Comparison of ENCODE assay signal across 20 cellular contexts in genomic region chr9:26682796-26683496, GRCh38.
DNase-seq lines count a peak whose midpoint lies in the region; ATAC-seq, FAIRE-seq and TF ChIP-seq lines count a peak whose summit lies in the region.
"Had no signal": no experiment of that assay in that cellular context is flagged by ENCODE, and none has a peak within 500 bp of the region (broad histone marks: within the 10 kb centered on the region; RNA-seq: fewer than 3 reads in every experiment).

No MANE protein-coding gene starts in this region.

- no peaks in the 10 kb centered on the region for H3K79me1 ChIP-seq in H1 (ENCODE audit: low read depth, low read length)

- no peak for TF ChIP-seq POLR2A in H1 (IDR thresholded peaks at IDR 0.05; ENCODE audit: control extremely low read depth in 1 of 2, low read depth in 2 of 2, low read length in 2 of 2)

- H2AFZ ChIP-seq in H1 (ENCODE audit: low read length) (peak overlapping the region; percentile 6; the same call in 1 of the 2 replicates), neural progenitor cell (replicated peaks) (no peak overlapping the region)

- TF ChIP-seq EP300 in H1 (IDR thresholded peaks at IDR 0.05; ENCODE audit: borderline replicate concordance in 1 of 2, low read depth in 2 of 2, low read length in 2 of 2), result no peak

- peaks cover 2% of the 10 kb centered on the region for H3K27me3 Mint-ChIP-seq in neural progenitor cell (ENCODE audit: insufficient read depth, low read depth)

- H3K23ac ChIP-seq in H1 (ENCODE audit: insufficient read length), result no peak overlapping the region

- H2BK5ac ChIP-seq in H1 (ENCODE audit: low read depth, low read length), result no peak overlapping the region

- H3K4me1 Mint-ChIP-seq in neural progenitor cell, result peaks cover 52% of the 10 kb centered on the region
- H3K4me1 Mint-ChIP-seq: IgD-negative memory B cell had no signal

- no peak for FAIRE-seq in H1 (lab: Jason Lieb, UNC)
- FAIRE-seq: D721Med, GM12892, GM18507, HepG2, HTR-8/SVneo had no signal

- H3K4me3 ChIP-seq in H1 (ENCODE audit: extremely low read depth in 1 of 4, insufficient read depth in 2 of 4, low read depth in 3 of 4, low read length in 4 of 4) (no peak overlapping the region), neural progenitor cell (no peak overlapping the region)

- no peak overlapping the region for H2BK120ac ChIP-seq in H1 (replicated peaks; ENCODE audit: low read depth, low read length)

- H3K18ac ChIP-seq in H1 (ENCODE audit: extremely low read depth, low read length), result no peak overlapping the region

- H3K23me2 ChIP-seq in H1 (ENCODE audit: low read depth, low read length), result no peaks in the 10 kb centered on the region

- H3K4ac ChIP-seq in H1 (replicated peaks; ENCODE audit: insufficient read length, low read depth, low read length), result no peak overlapping the region

- WGBS in H1 (ENCODE audit: extremely low coverage in 1 of 2, insufficient coverage in 1 of 2, insufficient read length in 1 of 2, insufficient replicate concordance in 2 of 2, low coverage in 1 of 2, low lambda C conversion rate in 2 of 2, missing lambda C conversion rate in 1 of 2), 2 experiments, result 91% methylated on average over 4 of the region's 4 CpGs; no CpG with 5 or more reads in 1 of the 2 experiments

- no peak overlapping the region for H4K5ac ChIP-seq in H1 (ENCODE audit: insufficient read length, low read depth, low read length)

- H2BK12ac ChIP-seq in H1 (ENCODE audit: low read depth, low read length), result peak overlapping the region; percentile 27; the same call in 1 of the 2 replicates

- DNase-seq in ELF-1 (ENCODE audit: low read depth, low spot score), result peak; percentile 18
- no peak for DNase-seq in H1 (ENCODE audit: low read depth in 1 of 2, low spot score in 2 of 2)
- DNase-seq in neural progenitor cell (ENCODE audit: low spot score), result no peak
- DNase-seq in AG08396 (ENCODE audit: low spot score), result no peak
- DNase-seq: Caco-2; CD4-positive, alpha-beta T cell; GDM1; GOT3; H9; KBM-7 had no signal

- no peak overlapping the region for H4K8ac ChIP-seq in H1 (ENCODE audit: extremely low read depth, insufficient read depth, low read length)

- no peak for ATAC-seq in GM21390 (IDR thresholded peaks at IDR 0.05; ENCODE audit: unreplicated experiment)
- ATAC-seq in HG02759 (IDR thresholded peaks at IDR 0.05; ENCODE audit: unreplicated experiment), result no peak
- ATAC-seq: HepG2 had no signal

- POLR2A ChIA-PET in H1 (lab: Charles Lee; ENCODE audit: partially characterized antibody), result no interaction called here

- no peak overlapping the region for H4K91ac ChIP-seq in H1 (replicated peaks; ENCODE audit: insufficient read length, low read length)

- peaks cover under 1% of the 10 kb centered on the region for H3F3A ChIP-seq in neural progenitor cell (ENCODE audit: low read depth)

- H3K4me1 ChIP-seq in H1 (replicated peaks in 1 of 4; ENCODE audit: control insufficient read depth in 3 of 4, insufficient read depth in 4 of 4, low read length in 3 of 4) (peaks cover 0 to 3% (median 0%) of the 10 kb centered on the region in 4 experiments; a peak in 3 of 7 replicates), neural progenitor cell (peaks cover 26% of the 10 kb centered on the region)
- H3K4me1 ChIP-seq: Caco-2 had no signal

- no peak overlapping the region for H3K14ac ChIP-seq in H1 (ENCODE audit: insufficient read length)

- H3K27ac ChIP-seq in VCaP, result peak overlapping the region; percentile 54
- H3K27ac ChIP-seq in H1 (ENCODE audit: low read depth, low read length), result no peak overlapping the region
- H3K27ac ChIP-seq in neural progenitor cell, result no peak overlapping the region
- H3K27ac ChIP-seq: C4-2B had no signal

- no peak overlapping the region for H2BK15ac ChIP-seq in H1 (ENCODE audit: low read length)

- no peak for TF ChIP-seq RAD21 in H1 (IDR thresholded peaks at IDR 0.05 in 1 of 2, conservative IDR thresholded peaks at IDR 0.05 in 1 of 2; ENCODE audit: low read depth in 2 of 2, low read length in 2 of 2)

- no peaks in the 10 kb centered on the region for H3K9me3 Mint-ChIP-seq in neural progenitor cell
- H3K9me3 Mint-ChIP-seq: CD4-positive, alpha-beta T cell; H9; IgD-negative memory B cell had no signal

- no peak overlapping the region for H3K56ac ChIP-seq in H1 (replicated peaks; ENCODE audit: insufficient read length, low read depth, low read length)

- no peak overlapping the region; the same call in 1 of the 2 replicates for H2AK5ac ChIP-seq in H1 (ENCODE audit: low read depth, low read length)

- no peak for TF ChIP-seq CTCF in VCaP (conservative IDR thresholded peaks at IDR 0.05)
- no peak for TF ChIP-seq CTCF in H1 (IDR thresholded peaks at IDR 0.05; ENCODE audit: control extremely low read depth in 1 of 3, insufficient read depth in 1 of 3, low read depth in 1 of 3, low read length in 3 of 3)
- no peak for TF ChIP-seq CTCF in neural progenitor cell (IDR thresholded peaks at IDR 0.05)

- H3K4me2 ChIP-seq in H1 (ENCODE audit: insufficient read depth in 1 of 2, low read depth in 2 of 2, low read length in 2 of 2) (no peak overlapping the region), neural progenitor cell (no peak overlapping the region)

- no peaks in the 10 kb centered on the region for H3K36me3 Mint-ChIP-seq in neural progenitor cell
- H3K36me3 Mint-ChIP-seq: IgD-negative memory B cell had no signal

- H3K27ac Mint-ChIP-seq in neural progenitor cell, result peak overlapping the region; percentile 23
- H3K27ac Mint-ChIP-seq: CD4-positive, alpha-beta T cell; H9; IgD-negative memory B cell had no signal

- CTCF ChIA-PET in H1 (lab: Charles Lee; ENCODE audit: partially characterized antibody), result interaction anchor here (0.9 kb wide), 1 partner anchor 15 kb away, joined by 3 read pairs; no protein-coding TSS in a partner anchor

- H3K79me2 ChIP-seq in H1 (ENCODE audit: control insufficient read depth in 1 of 2, insufficient read depth in 2 of 2, low read length in 2 of 2) (no peaks in the 10 kb centered on the region), neural progenitor cell (ENCODE audit: low read depth) (no peaks in the 10 kb centered on the region)

- no peaks in the 10 kb centered on the region for H3K36me3 ChIP-seq in H1 (ENCODE audit: control insufficient read depth in 2 of 4, insufficient read depth in 4 of 4, low read length in 3 of 4)
- no peaks in the 10 kb centered on the region for H3K36me3 ChIP-seq in neural progenitor cell

- H4K20me1 ChIP-seq in H1 (replicated peaks in 1 of 2; ENCODE audit: control insufficient read depth in 1 of 2, insufficient read depth in 2 of 2, low read length in 2 of 2) (no peaks in the 10 kb centered on the region), neural progenitor cell (ENCODE audit: low read depth) (no peaks in the 10 kb centered on the region)

- H3K4me3 Mint-ChIP-seq in neural progenitor cell, result no peak overlapping the region
- H3K4me3 Mint-ChIP-seq: CD4-positive, alpha-beta T cell; H9; IgD-negative memory B cell had no signal

- no peaks in the 10 kb centered on the region for H3K9me3 ChIP-seq in H1 (ENCODE audit: insufficient read depth in 2 of 2, low read depth in 1 of 2, low read length in 1 of 2)
- no peaks in the 10 kb centered on the region for H3K9me3 ChIP-seq in neural progenitor cell (ENCODE audit: low read depth)
- H3K9me3 ChIP-seq: Caco-2 had no signal

- H2BK20ac ChIP-seq in H1 (ENCODE audit: low read length), result no peak overlapping the region

- H3K27me3 ChIP-seq in H1 (replicated peaks in 1 of 4; ENCODE audit: control insufficient read depth in 3 of 4, extremely low read depth in 1 of 4, insufficient read depth in 3 of 4, low read length in 3 of 4) (no peaks in the 10 kb centered on the region), neural progenitor cell (no peaks in the 10 kb centered on the region)

- no peak overlapping the region for H3K9ac ChIP-seq in H1 (replicated peaks in 1 of 4; ENCODE audit: extremely low read depth in 1 of 4, low read depth in 3 of 4, low read length in 3 of 4)
- H3K9ac ChIP-seq in neural progenitor cell, result no peak overlapping the region
